In genomic region chr1:196407358-196408041, GRCh38 we compare ENCODE assay signal across 14 cellular contexts.
A peak's percentile ranks its signal among the peaks of the same experiment; 100 is the strongest.
DNase-seq lines count a peak whose midpoint lies in the region; ATAC-seq and TF ChIP-seq lines count a peak whose summit lies in the region.
"Had no signal": no experiment of that assay in that cellular context is flagged by ENCODE, and none has a peak within 500 bp of the region (broad histone marks: within the 10 kb centered on the region; RNA-seq: fewer than 3 reads in every experiment).

No MANE protein-coding gene starts in this region.

- no peak overlapping the region for H3K4ac ChIP-seq in mesenchymal stem cell (ENCODE audit: low read depth in 1 of 2, low read length in 2 of 2)

- TF ChIP-seq POLR2A in tibial nerve (IDR thresholded peaks at IDR 0.05), result no peak

- DNase-seq in dedifferentiated amniotic fluid mesenchymal stem cell (ENCODE audit: extremely low spot score) (peak; percentile 43), mesenchymal stem cell (peak; percentile 54), tibial nerve (ENCODE audit: low spot score in 2 of 2) (no peak), Right ventricle myocardium inferior (ENCODE audit: missing footprints) (no peak), RWPE1 (ENCODE audit: low spot score) (no peak)
- DNase-seq: activated CD4-positive, alpha-beta T cell treated with anti-CD3 and anti-CD28 coated beads for 1 hour; activated naive CD4-positive, alpha-beta T cell treated with anti-CD3 and anti-CD28 coated beads for 36 hours; DND-41; foreskin fibroblast; NCI-H1694; stimulated activated CD4-positive, alpha-beta T cell treated with anti-CD3 and anti-CD28 coated beads, Interleukin-4, amount 100 ng/mL, for 4 hours had no signal

- no peak overlapping the region for H2BK12ac ChIP-seq in mesenchymal stem cell (ENCODE audit: low read length in 2 of 2)

- TF ChIP-seq CTCF in tibial nerve (IDR thresholded peaks at IDR 0.05), result no peak
- no peak for TF ChIP-seq CTCF in RWPE1 (conservative IDR thresholded peaks at IDR 0.05; ENCODE audit: low read depth)

- H3K4me3 ChIP-seq in HUES64 (ENCODE audit: low read length) (no peak overlapping the region), mesenchymal stem cell (ENCODE audit: insufficient read depth in 1 of 2, low read depth in 1 of 2, low read length in 2 of 2) (no peak overlapping the region), tibial nerve (no peak overlapping the region)

- H2BK5ac ChIP-seq in mesenchymal stem cell (ENCODE audit: low read depth, low read length, poor library complexity, severe bottlenecking), result no peak overlapping the region

- H2BK120ac ChIP-seq in mesenchymal stem cell (ENCODE audit: low read depth, low read length), result no peak overlapping the region

- no peak overlapping the region for H4K91ac ChIP-seq in mesenchymal stem cell (ENCODE audit: low read length)

- no peak for TF ChIP-seq EP300 in tibial nerve (IDR thresholded peaks at IDR 0.05)

- WGBS in HUES64, result 60% methylated on average over 2 of the region's 2 CpGs
- 15% methylated on average over 2 of the region's 2 CpGs for WGBS in mesenchymal stem cell
- WGBS in tibial nerve, 2 donors, result 14 to 15% methylated on average over 2 of the region's 2 CpGs

- H3K9me3 ChIP-seq in HUES64 (ENCODE audit: insufficient read depth, low read depth, low read length) (no peaks in the 10 kb centered on the region), mesenchymal stem cell (ENCODE audit: control insufficient read depth, low read length) (peaks cover 6% of the 10 kb centered on the region), tibial nerve (peaks cover 0 to 3% (median 0%) of the 10 kb centered on the region in 4 donors)

- no peak overlapping the region for H3K4me2 ChIP-seq in mesenchymal stem cell (ENCODE audit: low read length, poor library complexity, severe bottlenecking)

- H3K27me3 ChIP-seq in HUES64 (ENCODE audit: insufficient read depth, low read length), result no peaks in the 10 kb centered on the region
- H3K27me3 ChIP-seq in mesenchymal stem cell (ENCODE audit: control insufficient read depth in 1 of 2, insufficient read depth in 1 of 2, low read length in 2 of 2), result no peaks in the 10 kb centered on the region
- H3K27me3 ChIP-seq in tibial nerve, result no peaks in the 10 kb centered on the region

- intact Hi-C loops in Right ventricle myocardium inferior (cut with DNase I), result no loop called here

- H2BK15ac ChIP-seq in mesenchymal stem cell (ENCODE audit: low read depth, poor library complexity, severe bottlenecking), result no peak overlapping the region

- no peak overlapping the region for H3K14ac ChIP-seq in mesenchymal stem cell (ENCODE audit: low read length in 2 of 2)

- no peak overlapping the region for H4K8ac ChIP-seq in mesenchymal stem cell (ENCODE audit: low read length)

- H2AFZ ChIP-seq in mesenchymal stem cell (ENCODE audit: low read depth, low read length), result no peak overlapping the region

- H3K18ac ChIP-seq in mesenchymal stem cell (ENCODE audit: low read depth in 1 of 2, low read length in 2 of 2), result no peak overlapping the region

- ATAC-seq in Right ventricle myocardium inferior (no peak), HG02884 (IDR thresholded peaks at IDR 0.05; ENCODE audit: unreplicated experiment) (no peak), HG03521 (IDR thresholded peaks at IDR 0.05; ENCODE audit: unreplicated experiment) (no peak)

- H3K23ac ChIP-seq in mesenchymal stem cell (ENCODE audit: low read length in 2 of 2), result no peak overlapping the region

- no peak overlapping the region for H3K9ac ChIP-seq in HUES64 (ENCODE audit: low read depth, low read length)
- peak overlapping the region; percentile 38 for H3K9ac ChIP-seq in mesenchymal stem cell (ENCODE audit: low read length)

- H3K36me3 ChIP-seq in HUES64 (ENCODE audit: insufficient read depth, low read length), result no peaks in the 10 kb centered on the region
- no peaks in the 10 kb centered on the region for H3K36me3 ChIP-seq in mesenchymal stem cell (ENCODE audit: control insufficient read depth in 1 of 2, insufficient read depth in 2 of 2, low read depth in 1 of 2, low read length in 2 of 2)
- no peaks in the 10 kb centered on the region for H3K36me3 ChIP-seq in tibial nerve

- H2AK5ac ChIP-seq in mesenchymal stem cell (ENCODE audit: low read length, severe bottlenecking), result no peak overlapping the region

- CTCF ChIA-PET in RWPE1 (lab: Yijun Ruan, JAX), result interaction anchor here (0.8 kb wide), 1 partner anchor 824 kb away, joined by 3 read pairs; no protein-coding TSS in a partner anchor

- H3K79me1 ChIP-seq in mesenchymal stem cell (replicated peaks; ENCODE audit: low read length, poor library complexity, severe bottlenecking), result no peaks in the 10 kb centered on the region

- H3K4me1 ChIP-seq in HUES64 (ENCODE audit: insufficient read depth, low read length), result peaks cover 6% of the 10 kb centered on the region; the same call in 1 of the 2 replicates
- no peaks in the 10 kb centered on the region for H3K4me1 ChIP-seq in mesenchymal stem cell (ENCODE audit: control insufficient read depth, insufficient read depth, low read depth, low read length)
- H3K4me1 ChIP-seq in tibial nerve, result peaks cover 0 to 33% (median 0%) of the 10 kb centered on the region in 4 donors

- H3K27ac ChIP-seq in HUES64 (ENCODE audit: low read depth, low read length) (0 out of 2 replicates have a peak overlapping the region, but pooled peaks have one; percentile 36), mesenchymal stem cell (ENCODE audit: low read length, poor library complexity, severe bottlenecking) (peak overlapping the region; percentile 95), tibial nerve (peak overlapping the region in 3 of 4 donors; percentile 41 to 80 (median 72)), RWPE1 (no peak overlapping the region)

- POLR2A ChIA-PET in RWPE1 (lab: Yijun Ruan, JAX; ENCODE audit: low non-redundant PET), result no interaction called here

Comparison
In these comparisons a context has a peak if more than half of its experiments do, and no peak if none do; other contexts are left out.
1. DNase-seq: peak in dedifferentiated amniotic fluid mesenchymal stem cell (single experiment) and mesenchymal stem cell (single experiment); none in tibial nerve (0 of 2), Right ventricle myocardium inferior (single experiment) and RWPE1 (single experiment).